1 cellular context compared by ENCODE assay signal in genomic region chrX:16770970-16771482, GRCh38.
TF ChIP-seq lines count a peak whose summit lies in the region.

No MANE protein-coding gene starts in this region.

TF ChIP-seq in HEK293, 187 proteins besides CTCF, POLR2A, EP300 and RAD21 (continued from another document):
- TF ChIP-seq TSHZ1 (tag by site-specific recombination; IDR thresholded peaks at IDR 0.05; ENCODE audit: borderline replicate concordance): no peak
- TF ChIP-seq ZBTB7A (tag by site-specific recombination; IDR thresholded peaks at IDR 0.05; ENCODE audit: low read depth): no peak
- TF ChIP-seq ZNF350 (tag by site-specific recombination; IDR thresholded peaks at IDR 0.05): no peak
- no peak for TF ChIP-seq ZNF544 (tag by site-specific recombination; IDR thresholded peaks at IDR 0.05)
- no peak for TF ChIP-seq GLIS2 (tag by site-specific recombination; IDR thresholded peaks at IDR 0.05)
- TF ChIP-seq AEBP2 (tag by site-specific recombination; IDR thresholded peaks at IDR 0.05; ENCODE audit: borderline replicate concordance): no peak
- TF ChIP-seq ZBTB10 (tag by site-specific recombination; IDR thresholded peaks at IDR 0.05): no peak
- TF ChIP-seq ZNF354C (tag by site-specific recombination; IDR thresholded peaks at IDR 0.05; ENCODE audit: borderline replicate concordance, low read depth): no peak
- TF ChIP-seq OSR2 (tag by site-specific recombination; IDR thresholded peaks at IDR 0.05): no peak
- peak; percentile 72; the same call in 1 of the 2 replicates for TF ChIP-seq ZNF302 (tag by site-specific recombination; IDR thresholded peaks at IDR 0.05; ENCODE audit: low read depth)
- no peak for TF ChIP-seq ZNF221 (tag by site-specific recombination; IDR thresholded peaks at IDR 0.05; ENCODE audit: borderline replicate concordance)
- no peak for TF ChIP-seq PATZ1 (tag by site-specific recombination; IDR thresholded peaks at IDR 0.05)
- no peak for TF ChIP-seq ZNF580 (tag by site-specific recombination; IDR thresholded peaks at IDR 0.05)
- TF ChIP-seq TRIM28 (IDR thresholded peaks at IDR 0.05; ENCODE audit: borderline replicate concordance, low read length): no peak
- no peak for TF ChIP-seq ZNF530 (tag by site-specific recombination; IDR thresholded peaks at IDR 0.05; ENCODE audit: low read depth)
- TF ChIP-seq ZNF19 (tag by site-specific recombination; IDR thresholded peaks at IDR 0.05; ENCODE audit: low read depth): no peak
- TF ChIP-seq KLF8 (tag by site-specific recombination; IDR thresholded peaks at IDR 0.05): no peak
- TF ChIP-seq GFI1B (tag by site-specific recombination; IDR thresholded peaks at IDR 0.05): no peak
